In genomic region chr1:6399294-6399693, GRCh38 we compare ENCODE assay signal across 28 cellular contexts. TPM values are rescaled to one million over a fixed set of nuclear protein-coding genes. Genes with fewer than 3 reads are reported as not detected.
A peak's percentile ranks its signal among the peaks of the same experiment; 100 is the strongest.
DNase-seq lines count a peak whose midpoint lies in the region; ATAC-seq, FAIRE-seq and TF ChIP-seq lines count a peak whose summit lies in the region.
"Had no signal": no experiment of that assay in that cellular context is flagged by ENCODE, and none has a peak within 500 bp of the region (broad histone marks: within the 10 kb centered on the region; RNA-seq: fewer than 3 reads in every experiment).

No MANE protein-coding gene starts in this region.

- no peaks in the 10 kb centered on the region for H3K9me3 ChIP-seq in HepG2 (ENCODE audit: low read length)
- H3K9me3 ChIP-seq in right lobe of liver = no peaks in the 10 kb centered on the region
- no peaks in the 10 kb centered on the region for H3K9me3 ChIP-seq in K562 (replicated peaks; ENCODE audit: control insufficient read depth, insufficient read depth, low read depth, low read length)
- no peaks in the 10 kb centered on the region for H3K9me3 ChIP-seq in osteoblast (ENCODE audit: low read depth, low read length)
- H3K9me3 ChIP-seq in body of pancreas = no peaks in the 10 kb centered on the region
- H3K9me3 ChIP-seq: BE2C, HAP-1 had no signal

- DNase-seq in activated naive CD4-positive, alpha-beta T cell treated with anti-CD3 and anti-CD28 coated beads, Interleukin-2, amount 10 ng/mL, durations not matched to agents 7 days and 5 days = no peak
- DNase-seq in activated naive CD4-positive, alpha-beta T cell treated with Interleukin-2 at 50 U/mL for 16 hours = no peak
- no peak for DNase-seq in HepG2 (ENCODE audit: low spot score)
- no peak for DNase-seq in right lobe of liver
- DNase-seq in K562 (ENCODE audit: extremely low read depth in 1 of 4, low spot score in 3 of 4) = no peak
- DNase-seq in osteoblast (ENCODE audit: insufficient read length, low spot score, missing footprints) = peak; percentile 30
- no peak for DNase-seq in body of pancreas
- DNase-seq in WTC11 (ENCODE audit: low spot score) = no peak
- DNase-seq: BE2C; CD4-positive, alpha-beta T cell; CD8-positive, alpha-beta memory T cell; DMS 273 treated with DMSO at 0.1 percent for 48 hours; DMS53; DMS79 treated with DMSO at 0.1 percent for 48 hours; GF-D8; HFFc6 had no signal

- H3K9me1 ChIP-seq in K562 (ENCODE audit: control insufficient read depth, insufficient read depth, low read length) = no peaks in the 10 kb centered on the region

- no TSS peak for BruUV-seq in HepG2 (replicated peaks; lab: Mats Ljungman, UMichigan)
- BruUV-seq in K562 (replicated peaks; lab: Mats Ljungman, UMichigan) = no TSS peak

- TF ChIP-seq CTCF in HepG2 (CRISPR knock-in tag; IDR thresholded peaks at IDR 0.05) (no peak), right lobe of liver (IDR thresholded peaks at IDR 0.05) (no peak), K562 (IDR thresholded peaks at IDR 0.05 in 2 of 3, conservative IDR thresholded peaks at IDR 0.05 in 1 of 3; ENCODE audit: insufficient read depth in 2 of 3, low read depth in 1 of 3, low read length in 3 of 3) (no peak), osteoblast (IDR thresholded peaks at IDR 0.05; ENCODE audit: extremely low read depth, low read depth, low read length) (no peak), body of pancreas (IDR thresholded peaks at IDR 0.05) (no peak), WTC11 (IDR thresholded peaks at IDR 0.05) (no peak)

- H3K4me3 Mint-ChIP-seq in activated naive CD4-positive, alpha-beta T cell treated with anti-CD3 and anti-CD28 coated beads, Interleukin-2, amount 10 ng/mL, durations not matched to agents 7 days and 5 days = no peak overlapping the region
- no peak overlapping the region for H3K4me3 Mint-ChIP-seq in WTC11
- H3K4me3 Mint-ChIP-seq: CD14-positive monocyte; CD4-positive, alpha-beta T cell; GM23338; HFFc6 had no signal

- no peak for TF ChIP-seq EP300 in HepG2 (IDR thresholded peaks at IDR 0.05; ENCODE audit: low read depth in 2 of 2, low read length in 2 of 2)
- no peak for TF ChIP-seq EP300 in HepG2 (CRISPR knock-in tag; IDR thresholded peaks at IDR 0.05; ENCODE audit: borderline replicate concordance)
- no peak for TF ChIP-seq EP300 in K562 (IDR thresholded peaks at IDR 0.05; ENCODE audit: low read length)

- H3K27me3 ChIP-seq in HepG2 (ENCODE audit: control insufficient read depth in 1 of 2, insufficient read depth in 2 of 2, low read length in 2 of 2) (peaks cover 0 to 10% of the 10 kb centered on the region in 2 experiments; a peak in 2 of 5 replicates), right lobe of liver (no peaks in the 10 kb centered on the region), K562 (ENCODE audit: control insufficient read depth in 2 of 2, insufficient read depth in 2 of 2, low read length in 2 of 2) (peaks cover 0 to 3% of the 10 kb centered on the region in 2 experiments; a peak in 3 of 5 replicates), osteoblast (ENCODE audit: insufficient read depth, low read length) (no peaks in the 10 kb centered on the region), body of pancreas (no peaks in the 10 kb centered on the region)
- H3K27me3 ChIP-seq: BE2C; BLaER1 treated with 17β-estradiol and CSF1 and Interleukin-3, amounts not matched to agents 10 nM and 100 nM had no signal

- H3K79me2 ChIP-seq in HepG2 (ENCODE audit: insufficient read depth, low read length) (no peaks in the 10 kb centered on the region), K562 (ENCODE audit: control insufficient read depth, insufficient read depth, low read length) (peaks cover under 1% of the 10 kb centered on the region; the same call in 1 of the 3 replicates), osteoblast (ENCODE audit: insufficient read depth, low read length) (no peaks in the 10 kb centered on the region)

- H2AFZ ChIP-seq in HepG2 (ENCODE audit: low read length) (no peak overlapping the region), K562 (ENCODE audit: low read depth, low read length) (no peak overlapping the region), osteoblast (ENCODE audit: low read length) (no peak overlapping the region)
- H2AFZ ChIP-seq: GM23338 had no signal

- intact Hi-C loops in HepG2 (cut with micrococcal nuclease; ENCODE audit: unreplicated experiment) (no loop called here), right lobe of liver (cut with DNase I) (loop anchor here in 1 of 2 donors (5.0 kb wide), 1 partner anchor 52 kb away; no protein-coding TSS in a partner anchor), K562 (cut with micrococcal nuclease) (no loop called here), body of pancreas (cut with DNase I) (no loop called here)

- H3K9ac ChIP-seq in HepG2 (ENCODE audit: insufficient read depth, low read depth, low read length) = no peak overlapping the region
- no peak overlapping the region for H3K9ac ChIP-seq in K562 (ENCODE audit: insufficient read depth in 1 of 2, low read depth in 2 of 2, low read length in 2 of 2)
- H3K9ac ChIP-seq: BLaER1 treated with 17β-estradiol and CSF1 and Interleukin-3, amounts not matched to agents 10 nM and 100 nM had no signal

- in situ Hi-C loops in HepG2 (cut with HindIII; ENCODE audit: extremely low pct_ligation_motif_present, low pct_unique_long_range_greater_than_20kb) = no loop called here
- in situ Hi-C loops in K562 (cut with MboI) = no loop called here

- TF ChIP-seq POLR2A in HepG2 (IDR thresholded peaks at IDR 0.05; ENCODE audit: insufficient read depth in 1 of 2, low read depth in 2 of 2, low read length in 2 of 2) (no peak), right lobe of liver (IDR thresholded peaks at IDR 0.05) (no peak), K562 (conservative IDR thresholded peaks at IDR 0.05) (no peak), body of pancreas (IDR thresholded peaks at IDR 0.05) (no peak)

- ATAC-seq in HepG2 (no peak), right lobe of liver (no peak), K562 (no peak), body of pancreas (no peak), WTC11 (no peak)
- ATAC-seq: GM23338 had no signal

- H3K27ac Mint-ChIP-seq in activated naive CD4-positive, alpha-beta T cell treated with anti-CD3 and anti-CD28 coated beads, Interleukin-2, amount 10 ng/mL, durations not matched to agents 7 days and 5 days = peak overlapping the region; percentile 1
- H3K27ac Mint-ChIP-seq in WTC11 = no peak overlapping the region
- H3K27ac Mint-ChIP-seq: CD14-positive monocyte; CD4-positive, alpha-beta T cell; GM23338; HFFc6 had no signal

- H3K36me3 ChIP-seq in HepG2 (replicated peaks in 1 of 2; ENCODE audit: control insufficient read depth in 1 of 2, insufficient read depth in 2 of 2, low read length in 2 of 2) = no peaks in the 10 kb centered on the region
- H3K36me3 ChIP-seq in right lobe of liver = no peaks in the 10 kb centered on the region
- no peaks in the 10 kb centered on the region for H3K36me3 ChIP-seq in K562 (ENCODE audit: control insufficient read depth, insufficient read depth, low read length)
- H3K36me3 ChIP-seq in osteoblast (ENCODE audit: insufficient read depth, low read length) = no peaks in the 10 kb centered on the region
- no peaks in the 10 kb centered on the region for H3K36me3 ChIP-seq in body of pancreas (replicated peaks in 1 of 2; ENCODE audit: insufficient read depth in 1 of 2, low read depth in 2 of 2)
- H3K36me3 ChIP-seq: BE2C; BLaER1 treated with 17β-estradiol and CSF1 and Interleukin-3, amounts not matched to agents 10 nM and 100 nM; HAP-1 had no signal

- H4K20me1 ChIP-seq in HepG2 (ENCODE audit: insufficient read depth, low read length) (no peaks in the 10 kb centered on the region), K562 (replicated peaks; ENCODE audit: control insufficient read depth, insufficient read depth, low read length) (no peaks in the 10 kb centered on the region), osteoblast (ENCODE audit: insufficient read depth, low read length) (no peaks in the 10 kb centered on the region)

- TF ChIP-seq RAD21 in HepG2 (CRISPR knock-in tag; IDR thresholded peaks at IDR 0.05) = no peak
- TF ChIP-seq RAD21 in K562 (CRISPR knock-in tag; conservative IDR thresholded peaks at IDR 0.05 in 1 of 2, IDR thresholded peaks at IDR 0.05 in 1 of 2) = no peak

- POLR2A ChIA-PET in HepG2 (lab: Yijun Ruan, JAX) (no interaction called here), K562 (lab: Yijun Ruan, JAX) (no interaction called here), WTC11 (lab: Charles Lee) (no interaction called here)

- CTCF ChIA-PET in activated naive CD4-positive, alpha-beta T cell treated with anti-CD3 and anti-CD28 coated beads, Interleukin-2, amount 10 ng/mL, durations not matched to agents 7 days and 5 days (lab: Charles Lee) = interaction anchor here (0.7 to 6.9 kb wide), 6 partner anchors 10 to 152 kb away, joined by 3 to 52 read pairs (median 5); no protein-coding TSS in a partner anchor
- CTCF ChIA-PET in HepG2 (lab: Yijun Ruan, JAX; ENCODE audit: low intra/inter-chr PET ratio, low total read pairs) (no interaction called here), K562 (lab: Yijun Ruan, JAX; ENCODE audit: low intra/inter-chr PET ratio) (interaction anchor here (0.6 kb wide), 1 partner anchor 279 kb away, joined by 6 read pairs; no protein-coding TSS in a partner anchor), WTC11 (lab: Charles Lee) (interaction anchor here (0.7 to 1.5 kb wide), 7 partner anchors 13 to 51 kb away, joined by 3 to 5 read pairs (median 3); no protein-coding TSS in a partner anchor)

- no peak for FAIRE-seq in HepG2 (lab: Jason Lieb, UNC)
- no peak for FAIRE-seq in K562 (lab: Jason Lieb, UNC)
- FAIRE-seq: A204.1, D721Med, GM12891, GM18507, H54 had no signal

- peaks cover 21% of the 10 kb centered on the region for H3K4me1 Mint-ChIP-seq in activated naive CD4-positive, alpha-beta T cell treated with anti-CD3 and anti-CD28 coated beads, Interleukin-2, amount 10 ng/mL, durations not matched to agents 7 days and 5 days
- peaks cover under 1% of the 10 kb centered on the region for H3K4me1 Mint-ChIP-seq in WTC11

- no peak overlapping the region for H3K4me2 ChIP-seq in HepG2 (ENCODE audit: low read depth, low read length)
- H3K4me2 ChIP-seq in K562 (ENCODE audit: insufficient read depth, low read length) = no peak overlapping the region
- H3K4me2 ChIP-seq in osteoblast (ENCODE audit: insufficient read depth, low read length) = no peak overlapping the region
- H3K4me2 ChIP-seq: BLaER1 treated with 17β-estradiol and CSF1 and Interleukin-3, amounts not matched to agents 10 nM and 100 nM; GM23338 had no signal

- H3K4me3 ChIP-seq in HepG2 (replicated peaks in 1 of 3; ENCODE audit: insufficient read depth in 1 of 3, low read depth in 2 of 3, low read length in 3 of 3) (no peak overlapping the region), right lobe of liver (no peak overlapping the region), K562 (no peak overlapping the region), osteoblast (ENCODE audit: insufficient read depth, low read length) (no peak overlapping the region), body of pancreas (no peak overlapping the region)
- H3K4me3 ChIP-seq: BLaER1 treated with 17β-estradiol and CSF1 and Interleukin-3, amounts not matched to agents 10 nM and 100 nM; GM23338; HAP-1 had no signal

- H3K4me1 ChIP-seq in HepG2 (ENCODE audit: insufficient read depth, low read length) (peaks cover 27% of the 10 kb centered on the region), right lobe of liver (peaks cover 0 to 1% (median under 1%) of the 10 kb centered on the region in 4 donors), K562 (replicated peaks in 1 of 2; ENCODE audit: control insufficient read depth in 2 of 2, insufficient read depth in 2 of 2, low read length in 2 of 2) (peaks cover 1 to 12% of the 10 kb centered on the region in 2 experiments; a peak in 3 of 5 replicates), osteoblast (ENCODE audit: insufficient read depth, low read length) (peaks cover under 1% of the 10 kb centered on the region), body of pancreas (peaks cover 1% of the 10 kb centered on the region)
- H3K4me1 ChIP-seq: BE2C had no signal

- H3K27ac ChIP-seq in HepG2 (ENCODE audit: extremely low read length, insufficient read depth, low read length) = no peak overlapping the region
- H3K27ac ChIP-seq in right lobe of liver = no peak overlapping the region
- no peak overlapping the region for H3K27ac ChIP-seq in K562 (ENCODE audit: extremely low read depth, low read depth, low read length)
- no peak overlapping the region for H3K27ac ChIP-seq in osteoblast (ENCODE audit: low read depth, low read length)
- H3K27ac ChIP-seq in body of pancreas = no peak overlapping the region
- H3K27ac ChIP-seq: 22Rv1; BLaER1 treated with 17β-estradiol and CSF1 and Interleukin-3, amounts not matched to agents 10 nM and 100 nM had no signal

- peaks cover 3% of the 10 kb centered on the region for H3K9me3 Mint-ChIP-seq in activated naive CD4-positive, alpha-beta T cell treated with anti-CD3 and anti-CD28 coated beads, Interleukin-2, amount 10 ng/mL, durations not matched to agents 7 days and 5 days
- peaks cover 6% of the 10 kb centered on the region; the same call in 1 of the 2 replicates for H3K9me3 Mint-ChIP-seq in WTC11
- H3K9me3 Mint-ChIP-seq: CD4-positive, alpha-beta T cell; CD8-positive, alpha-beta memory T cell; HFFc6 had no signal

- no peaks in the 10 kb centered on the region for H3K36me3 Mint-ChIP-seq in activated naive CD4-positive, alpha-beta T cell treated with anti-CD3 and anti-CD28 coated beads, Interleukin-2, amount 10 ng/mL, durations not matched to agents 7 days and 5 days
- no peaks in the 10 kb centered on the region for H3K36me3 Mint-ChIP-seq in WTC11
- H3K36me3 Mint-ChIP-seq: CD14-positive monocyte; CD8-positive, alpha-beta memory T cell had no signal

- WGBS in HepG2 (ENCODE audit: low lambda C conversion rate) = 38% methylated on average over 3 of the region's 3 CpGs
- 70% methylated on average over 3 of the region's 3 CpGs for WGBS in right lobe of liver (ENCODE audit: insufficient coverage, low coverage, low lambda C conversion rate, missing lambda C conversion rate)
- WGBS in K562 (ENCODE audit: insufficient coverage, low coverage, missing lambda C conversion rate) = 50% methylated on average over 3 of the region's 3 CpGs
- WGBS in body of pancreas, 2 donors = 79 to 81% methylated on average over 3 of the region's 3 CpGs

- H3K27me3 Mint-ChIP-seq in activated naive CD4-positive, alpha-beta T cell treated with anti-CD3 and anti-CD28 coated beads, Interleukin-2, amount 10 ng/mL, durations not matched to agents 7 days and 5 days = peaks cover 34% of the 10 kb centered on the region
- H3K27me3 Mint-ChIP-seq in WTC11 (ENCODE audit: low read depth) = peaks cover 15% of the 10 kb centered on the region
- H3K27me3 Mint-ChIP-seq: CD4-positive, alpha-beta T cell had no signal

RNA-seq across cellular contexts. Expression of gene ACOT7, which starts 5.7 kb away (rescaled TPM):
- total RNA-seq in HepG2 (2016; rRNA removed; fragmentation: Illumina TruSeq; extraction: Trizol) = 33.0 and 43.2 TPM in 2 replicates
- total RNA-seq in HepG2 (2016; cell fraction: cytosol; rRNA removed; fragmentation: Illumina TruSeq; extraction: Trizol; ENCODE audit: low read depth) = 11.5 and 12.1 TPM in 2 replicates
- 34.5 and 39.6 TPM in 2 replicates for total RNA-seq in HepG2 (2016; cell fraction: insoluble cytoplasmic fraction; rRNA removed; fragmentation: Illumina TruSeq; extraction: Trizol)
- total RNA-seq in HepG2 (2016; cell fraction: membrane; rRNA removed; fragmentation: Illumina TruSeq; extraction: Trizol) = 19.5 and 22.7 TPM in 2 replicates
- total RNA-seq in HepG2 (2016; cell fraction: nucleus; rRNA removed; fragmentation: Illumina TruSeq; extraction: Trizol) = 16.0 and 18.3 TPM in 2 replicates
- polyA plus RNA-seq in HepG2 (2011; rRNA removed) = 47.6 and 55.8 TPM in 2 replicates
- 41.0 and 59.2 TPM in 2 replicates for polyA plus RNA-seq in HepG2 (2011; cell fraction: cytosol; rRNA removed)
- 29.4 and 30.1 TPM in 2 replicates for polyA plus RNA-seq in HepG2 (2011; cell fraction: nucleus; rRNA removed)
- polyA plus RNA-seq in HepG2 (2012) = 30.1 and 36.4 TPM in 2 replicates
- 25.5 and 27.1 TPM in 2 replicates for polyA plus RNA-seq in HepG2 (2016; cell fraction: cytosol; fragmentation: Illumina TruSeq; extraction: Trizol; ENCODE audit: low read depth)
- polyA plus RNA-seq in HepG2 (2016; cell fraction: insoluble cytoplasmic fraction; fragmentation: Illumina TruSeq; extraction: Trizol; ENCODE audit: low read depth) = 80.5 and 96.2 TPM in 2 replicates
- 36.8 and 37.9 TPM in 2 replicates for polyA plus RNA-seq in HepG2 (2016; cell fraction: membrane; fragmentation: Illumina TruSeq; extraction: Trizol; ENCODE audit: low read depth)
- 47.6 and 48.4 TPM in 2 replicates for polyA plus RNA-seq in HepG2 (2016; cell fraction: nucleus; fragmentation: Illumina TruSeq; extraction: Trizol; ENCODE audit: insufficient read depth, low read depth)
- polyA minus RNA-seq in HepG2 (2011; rRNA and poly(A)+ RNA removed; ENCODE audit: low replicate concordance) = 55.4 and 66.9 TPM in 2 replicates
- polyA minus RNA-seq in HepG2 (2011; cell fraction: cytosol; rRNA and poly(A)+ RNA removed) = 14.3 and 18.7 TPM in 2 replicates
- polyA minus RNA-seq in HepG2 (2011; cell fraction: nucleus; rRNA and poly(A)+ RNA removed) = 8.0 and 8.6 TPM in 2 replicates
- 10 to 100 TPM; 10.8 to 19.7 (median 14.1) TPM for total RNA-seq in right lobe of liver
- total RNA-seq in K562 (2011; cell fraction: chromatin; rRNA removed; ENCODE audit: low replicate concordance) = 14.3 and 31.3 TPM in 2 replicates
- 25.8 and 25.9 TPM in 2 replicates for total RNA-seq in K562 (2011; cell fraction: nucleolus; rRNA removed)
- total RNA-seq in K562 (2011; cell fraction: nucleoplasm; rRNA removed) = 17.4 and 20.6 TPM in 2 replicates
- 53.3 and 72.0 TPM in 2 replicates for total RNA-seq in K562 (2014; rRNA removed)
- total RNA-seq in K562 (2014; rRNA removed; fragmentation: Illumina TruSeq; extraction: Trizol) = 8.7 and 11.6 TPM in 2 replicates
- 27.1 and 28.4 TPM in 2 replicates for total RNA-seq in K562 (2015; rRNA removed; fragmentation: Illumina TruSeq; extraction: Trizol)
- 92.6 and 95.5 TPM in 2 replicates for total RNA-seq in K562 (2021)
- polyA plus RNA-seq in K562 (2011; rRNA removed) = 37.2 and 76.6 TPM in 2 replicates
- polyA plus RNA-seq in K562 (2011; cell fraction: cytosol; rRNA removed) = 57.9 and 66.6 TPM in 2 replicates
- 28.1 and 31.8 TPM in 2 replicates for polyA plus RNA-seq in K562 (2011; cell fraction: nucleus; rRNA removed)
- polyA plus RNA-seq in K562 (2012) = 61.5 and 86.0 TPM in 2 replicates
- polyA plus RNA-seq in K562 (2014; fragmentation: Illumina TruSeq; extraction: Trizol) = 50.7 and 89.2 TPM in 2 replicates
- 10 to 100 TPM in 1 of 2 experiments, 1 to 10 TPM in 1; 7.0 to 10.0 TPM for polyA plus RNA-seq in K562 (2014; fragmentation: Nextera tagmentation; extraction: Ambion mirVana)
- polyA plus RNA-seq in K562 (2014; rRNA removed) = 57.2 and 63.1 TPM in 2 replicates
- 28.7 and 34.8 TPM in 2 replicates for polyA minus RNA-seq in K562 (2011; rRNA and poly(A)+ RNA removed)
- 26.1 and 36.3 TPM in 2 replicates for polyA minus RNA-seq in K562 (2011; cell fraction: cytosol; rRNA and poly(A)+ RNA removed)
- polyA minus RNA-seq in K562 (2011; cell fraction: nucleus; rRNA and poly(A)+ RNA removed) = 7.9 and 12.0 TPM in 2 replicates
- 9.1 and 10.9 TPM in 2 replicates for total RNA-seq in osteoblast
- 10 to 100 TPM in 1 of 2 donors, 1 to 10 TPM in 1; 6.0 to 33.0 TPM for total RNA-seq in body of pancreas
- 133 to 151 TPM (median 137 TPM) in 3 replicates for total RNA-seq in WTC11 (2021)

RNA-seq across cellular contexts. Expression of gene HES2, which starts 20.4 kb away (rescaled TPM):
- total RNA-seq in HepG2 (2016; rRNA removed; fragmentation: Illumina TruSeq; extraction: Trizol) (0.10 and 0.11 TPM in 2 replicates), right lobe of liver (1 to 10 TPM in 1 of 6 experiments, under 1 TPM in 2, not detected in 3; 0.27 to 1.2 (median 0.68) TPM), K562 (2014; rRNA removed) (0.04 and 0.05 TPM in 2 replicates), K562 (2014; rRNA removed; fragmentation: Illumina TruSeq; extraction: Trizol) (0.07 TPM in 1 of 2 replicates, not detected in the other), K562 (2015; rRNA removed; fragmentation: Illumina TruSeq; extraction: Trizol) (not detected in 2 replicates), K562 (2021) (0.18 TPM in 1 of 2 replicates, not detected in the other), osteoblast (not detected in 2 replicates), body of pancreas (under 1 TPM in 1 of 2 donors, not detected in 1; 0.26 TPM), WTC11 (2021) (1.9 to 2.7 TPM (median 1.9 TPM) in 3 replicates)
- total RNA-seq in HepG2 (2016; cell fraction: cytosol; rRNA removed; fragmentation: Illumina TruSeq; extraction: Trizol; ENCODE audit: low read depth) = 0.30 TPM in 1 of 2 replicates, not detected in the other
- 0.11 and 0.13 TPM in 2 replicates for total RNA-seq in HepG2 (2016; cell fraction: insoluble cytoplasmic fraction; rRNA removed; fragmentation: Illumina TruSeq; extraction: Trizol)
- 0.07 and 0.28 TPM in 2 replicates for total RNA-seq in HepG2 (2016; cell fraction: membrane; rRNA removed; fragmentation: Illumina TruSeq; extraction: Trizol)
- 0.12 TPM in 1 of 2 replicates, not detected in the other for total RNA-seq in HepG2 (2016; cell fraction: nucleus; rRNA removed; fragmentation: Illumina TruSeq; extraction: Trizol)
- polyA plus RNA-seq in HepG2 (2011; rRNA removed) (0.13 and 0.17 TPM in 2 replicates), K562 (2011; rRNA removed) (0.08 and 0.15 TPM in 2 replicates), K562 (2014; fragmentation: Illumina TruSeq; extraction: Trizol) (0.06 TPM in 2 replicates), K562 (2014; fragmentation: Nextera tagmentation; extraction: Ambion mirVana) (not detected), K562 (2014; rRNA removed) (not detected in 2 replicates)
- polyA plus RNA-seq in HepG2 (2011; cell fraction: cytosol; rRNA removed) = 0.09 and 0.15 TPM in 2 replicates
- polyA plus RNA-seq in HepG2 (2011; cell fraction: nucleus; rRNA removed) = 0.06 and 0.10 TPM in 2 replicates
- polyA plus RNA-seq in HepG2 (2012) = not detected in 2 replicates
- polyA plus RNA-seq in HepG2 (2016; cell fraction: cytosol; fragmentation: Illumina TruSeq; extraction: Trizol; ENCODE audit: low read depth) = not detected in 2 replicates
- 0.05 TPM in 1 of 2 replicates, not detected in the other for polyA plus RNA-seq in HepG2 (2016; cell fraction: insoluble cytoplasmic fraction; fragmentation: Illumina TruSeq; extraction: Trizol; ENCODE audit: low read depth)
- polyA plus RNA-seq in HepG2 (2016; cell fraction: membrane; fragmentation: Illumina TruSeq; extraction: Trizol; ENCODE audit: low read depth) = 0.03 TPM in 1 of 2 replicates, not detected in the other
- polyA plus RNA-seq in HepG2 (2016; cell fraction: nucleus; fragmentation: Illumina TruSeq; extraction: Trizol; ENCODE audit: insufficient read depth, low read depth) = 0.11 and 0.14 TPM in 2 replicates
- 0.02 and 1.8 TPM in 2 replicates for polyA minus RNA-seq in HepG2 (2011; rRNA and poly(A)+ RNA removed; ENCODE audit: low replicate concordance)
- polyA minus RNA-seq in HepG2 (2011; cell fraction: cytosol; rRNA and poly(A)+ RNA removed) = not detected in 2 replicates
- 0.25 TPM in 1 of 2 replicates, not detected in the other for polyA minus RNA-seq in HepG2 (2011; cell fraction: nucleus; rRNA and poly(A)+ RNA removed)
- 0.65 and 0.90 TPM in 2 replicates for total RNA-seq in K562 (2011; cell fraction: chromatin; rRNA removed; ENCODE audit: low replicate concordance)
- total RNA-seq in K562 (2011; cell fraction: nucleolus; rRNA removed) = 0.53 and 1.7 TPM in 2 replicates
- 0.53 and 0.66 TPM in 2 replicates for total RNA-seq in K562 (2011; cell fraction: nucleoplasm; rRNA removed)
- 0.21 and 0.25 TPM in 2 replicates for polyA plus RNA-seq in K562 (2011; cell fraction: cytosol; rRNA removed)
- polyA plus RNA-seq in K562 (2011; cell fraction: nucleus; rRNA removed) = 0.25 and 0.80 TPM in 2 replicates
- 0.08 TPM in 1 of 2 replicates, not detected in the other for polyA plus RNA-seq in K562 (2012)
- polyA minus RNA-seq in K562 (2011; rRNA and poly(A)+ RNA removed) = 0.30 and 0.32 TPM in 2 replicates
- 0.91 TPM in 1 of 2 replicates, not detected in the other for polyA minus RNA-seq in K562 (2011; cell fraction: cytosol; rRNA and poly(A)+ RNA removed)
- 0.11 and 0.81 TPM in 2 replicates for polyA minus RNA-seq in K562 (2011; cell fraction: nucleus; rRNA and poly(A)+ RNA removed)
- total RNA-seq: CD4-positive, alpha-beta T cell; Daoy had no signal
- polyA plus RNA-seq: AG04450; CD14-positive monocyte; CD8-positive, alpha-beta memory T cell had no signal

RNA-seq across cellular contexts. Expression of gene ESPN, which starts 25.3 kb away (rescaled TPM):
- 38.5 and 48.6 TPM in 2 replicates for total RNA-seq in HepG2 (2016; rRNA removed; fragmentation: Illumina TruSeq; extraction: Trizol)
- total RNA-seq in HepG2 (2016; cell fraction: cytosol; rRNA removed; fragmentation: Illumina TruSeq; extraction: Trizol; ENCODE audit: low read depth) = 15.9 and 20.3 TPM in 2 replicates
- 39.4 and 50.9 TPM in 2 replicates for total RNA-seq in HepG2 (2016; cell fraction: insoluble cytoplasmic fraction; rRNA removed; fragmentation: Illumina TruSeq; extraction: Trizol)
- 30.5 and 39.8 TPM in 2 replicates for total RNA-seq in HepG2 (2016; cell fraction: membrane; rRNA removed; fragmentation: Illumina TruSeq; extraction: Trizol)
- total RNA-seq in HepG2 (2016; cell fraction: nucleus; rRNA removed; fragmentation: Illumina TruSeq; extraction: Trizol) = 25.3 and 27.5 TPM in 2 replicates
- polyA plus RNA-seq in HepG2 (2011; rRNA removed) = 54.2 and 70.4 TPM in 2 replicates
- 65.1 and 100 TPM in 2 replicates for polyA plus RNA-seq in HepG2 (2011; cell fraction: cytosol; rRNA removed)
- 169 and 184 TPM in 2 replicates for polyA plus RNA-seq in HepG2 (2011; cell fraction: nucleus; rRNA removed)
- polyA plus RNA-seq in HepG2 (2012) = 112 and 113 TPM in 2 replicates
- polyA plus RNA-seq in HepG2 (2016; cell fraction: cytosol; fragmentation: Illumina TruSeq; extraction: Trizol; ENCODE audit: low read depth) = 30.4 and 34.2 TPM in 2 replicates
- polyA plus RNA-seq in HepG2 (2016; cell fraction: insoluble cytoplasmic fraction; fragmentation: Illumina TruSeq; extraction: Trizol; ENCODE audit: low read depth) = 72.8 and 91.0 TPM in 2 replicates
- 46.8 and 50.8 TPM in 2 replicates for polyA plus RNA-seq in HepG2 (2016; cell fraction: membrane; fragmentation: Illumina TruSeq; extraction: Trizol; ENCODE audit: low read depth)
- 64.4 and 66.2 TPM in 2 replicates for polyA plus RNA-seq in HepG2 (2016; cell fraction: nucleus; fragmentation: Illumina TruSeq; extraction: Trizol; ENCODE audit: insufficient read depth, low read depth)
- polyA minus RNA-seq in HepG2 (2011; rRNA and poly(A)+ RNA removed; ENCODE audit: low replicate concordance) = 1.7 and 92.7 TPM in 2 replicates
- polyA minus RNA-seq in HepG2 (2011; cell fraction: cytosol; rRNA and poly(A)+ RNA removed) = 102 and 107 TPM in 2 replicates
- polyA minus RNA-seq in HepG2 (2011; cell fraction: nucleus; rRNA and poly(A)+ RNA removed) = 35.1 and 39.9 TPM in 2 replicates
- 100 to 1,000 TPM in 4 of 6 experiments, 10 to 100 TPM in 2; 81.6 to 149 (median 120) TPM for total RNA-seq in right lobe of liver
- total RNA-seq in K562 (2011; cell fraction: chromatin; rRNA removed; ENCODE audit: low replicate concordance) = 1.6 and 6.0 TPM in 2 replicates
- 4.0 and 4.7 TPM in 2 replicates for total RNA-seq in K562 (2011; cell fraction: nucleolus; rRNA removed)
- total RNA-seq in K562 (2011; cell fraction: nucleoplasm; rRNA removed) = 1.8 and 2.4 TPM in 2 replicates
- total RNA-seq in K562 (2014; rRNA removed) = 0.36 and 0.45 TPM in 2 replicates
- total RNA-seq in K562 (2014; rRNA removed; fragmentation: Illumina TruSeq; extraction: Trizol) = 0.07 TPM in 1 of 2 replicates, not detected in the other
- 0.15 TPM in 1 of 2 replicates, not detected in the other for total RNA-seq in K562 (2015; rRNA removed; fragmentation: Illumina TruSeq; extraction: Trizol)
- total RNA-seq in K562 (2021) = 1.2 and 1.7 TPM in 2 replicates
- 0.54 and 2.9 TPM in 2 replicates for polyA plus RNA-seq in K562 (2011; rRNA removed)
- polyA plus RNA-seq in K562 (2011; cell fraction: cytosol; rRNA removed) = 1.2 and 1.9 TPM in 2 replicates
- polyA plus RNA-seq in K562 (2011; cell fraction: nucleus; rRNA removed) = 9.2 and 25.5 TPM in 2 replicates
- polyA plus RNA-seq in K562 (2012) = 2.0 and 5.0 TPM in 2 replicates
- 0.07 and 0.11 TPM in 2 replicates for polyA plus RNA-seq in K562 (2014; fragmentation: Illumina TruSeq; extraction: Trizol)
- polyA plus RNA-seq in K562 (2014; fragmentation: Nextera tagmentation; extraction: Ambion mirVana) = not detected
- 0.65 and 2.9 TPM in 2 replicates for polyA plus RNA-seq in K562 (2014; rRNA removed)
- 0.11 TPM in 1 of 2 replicates, not detected in the other for polyA minus RNA-seq in K562 (2011; rRNA and poly(A)+ RNA removed)
- 0.95 and 3.8 TPM in 2 replicates for polyA minus RNA-seq in K562 (2011; cell fraction: cytosol; rRNA and poly(A)+ RNA removed)
- polyA minus RNA-seq in K562 (2011; cell fraction: nucleus; rRNA and poly(A)+ RNA removed) = 3.4 and 3.5 TPM in 2 replicates
- not detected in 2 replicates for total RNA-seq in osteoblast
- total RNA-seq in body of pancreas = 1 to 10 TPM in 1 of 2 donors, under 1 TPM in 1; 0.26 to 4.0 TPM
- 46.1 to 70.3 TPM (median 68.1 TPM) in 3 replicates for total RNA-seq in WTC11 (2021)
- total RNA-seq: Daoy, HFFc6 had no signal
- polyA plus RNA-seq: AG04450, CD14-positive monocyte had no signal
